In genomic region chrX:46759645-46759974, GRCh38 we compare ENCODE assay signal across 8 cellular contexts. TPM values are rescaled to one million over a fixed set of nuclear protein-coding genes. Genes with fewer than 3 reads are reported as not detected.
DNase-seq lines count a peak whose midpoint lies in the region; ATAC-seq and TF ChIP-seq lines count a peak whose summit lies in the region.

No MANE protein-coding gene starts in this region.

- H3K9me3 ChIP-seq in sigmoid colon, result peaks cover 0 to 3% (median 0%) of the 10 kb centered on the region in 4 donors

- TF ChIP-seq EP300 in sigmoid colon (IDR thresholded peaks at IDR 0.05), result no peak

- TF ChIP-seq POLR2A in sigmoid colon (IDR thresholded peaks at IDR 0.05), result no peak

- peak; percentile 9 for ATAC-seq in GM21528 (IDR thresholded peaks at IDR 0.05; ENCODE audit: low FRiP score, unreplicated experiment)

- H3K27me3 ChIP-seq in sigmoid colon, result no peaks in the 10 kb centered on the region

- TF ChIP-seq CTCF in epithelial cell of esophagus (IDR thresholded peaks at IDR 0.05; ENCODE audit: insufficient read depth, low read depth, low read length, missing control alignments), result no peak
- no peak for TF ChIP-seq CTCF in sigmoid colon (IDR thresholded peaks at IDR 0.05)

- H3K36me3 ChIP-seq in sigmoid colon, result no peaks in the 10 kb centered on the region

- intact Hi-C loops in sigmoid colon (cut with DNase I), result loop anchor here (5.0 to 10.0 kb wide), 5 partner anchors 33 to 273 kb away; partner anchors contain the start of genes JADE3 and RP2

- H3K27ac ChIP-seq in sigmoid colon (no peak overlapping the region), substantia nigra (ENCODE audit: low read depth, low read length, poor library complexity, severe bottlenecking) (no peak overlapping the region)

- H3K4me3 ChIP-seq in epithelial cell of esophagus (ENCODE audit: low read length), result peak overlapping the region; percentile 50
- H3K4me3 ChIP-seq in sigmoid colon, result peak overlapping the region in 3 of 4 donors; percentile 49 to 58 (median 55)

- 13 to 19% methylated on average over 4 of the region's 4 CpGs for WGBS in sigmoid colon, 2 donors

- H3K4me1 ChIP-seq in sigmoid colon, result peaks cover 0 to 9% (median 3%) of the 10 kb centered on the region in 4 donors

- peak; percentile 68 for DNase-seq in OCI-M2 (lab: John Stamatoyannopoulos, UW; ENCODE audit: unreplicated experiment)
- DNase-seq in epithelial cell of esophagus (ENCODE audit: low read depth), result no peak
- DNase-seq in sigmoid colon, result no peak
- DNase-seq in C1 segment of cervical spinal cord (lab: John Stamatoyannopoulos, UW), result no peak
- DNase-seq in substantia nigra (lab: John Stamatoyannopoulos, UW), result no peak
- DNase-seq in stimulated activated CD4-positive, alpha-beta T cell treated with anti-CD3 and anti-CD28 coated beads, Interleukin-2, amount 100 ng/mL, for 24 hours, result no peak
- no peak for DNase-seq in NCI-H345 (lab: John Stamatoyannopoulos, UW)

RNA-seq across cellular contexts. Expression of gene SLC9A7, which starts 0.7 kb away (rescaled TPM):
- 1 to 10 TPM; 1.8 to 8.8 (median 3.0) TPM for total RNA-seq in sigmoid colon
- polyA plus RNA-seq in sigmoid colon, result 1 to 10 TPM in 1 of 3 donors, under 1 TPM in 2; under 0.01 to 4.0 (median 0.23) TPM
